2 cellular contexts compared by ENCODE assay signal in the genomic region with DNA sequence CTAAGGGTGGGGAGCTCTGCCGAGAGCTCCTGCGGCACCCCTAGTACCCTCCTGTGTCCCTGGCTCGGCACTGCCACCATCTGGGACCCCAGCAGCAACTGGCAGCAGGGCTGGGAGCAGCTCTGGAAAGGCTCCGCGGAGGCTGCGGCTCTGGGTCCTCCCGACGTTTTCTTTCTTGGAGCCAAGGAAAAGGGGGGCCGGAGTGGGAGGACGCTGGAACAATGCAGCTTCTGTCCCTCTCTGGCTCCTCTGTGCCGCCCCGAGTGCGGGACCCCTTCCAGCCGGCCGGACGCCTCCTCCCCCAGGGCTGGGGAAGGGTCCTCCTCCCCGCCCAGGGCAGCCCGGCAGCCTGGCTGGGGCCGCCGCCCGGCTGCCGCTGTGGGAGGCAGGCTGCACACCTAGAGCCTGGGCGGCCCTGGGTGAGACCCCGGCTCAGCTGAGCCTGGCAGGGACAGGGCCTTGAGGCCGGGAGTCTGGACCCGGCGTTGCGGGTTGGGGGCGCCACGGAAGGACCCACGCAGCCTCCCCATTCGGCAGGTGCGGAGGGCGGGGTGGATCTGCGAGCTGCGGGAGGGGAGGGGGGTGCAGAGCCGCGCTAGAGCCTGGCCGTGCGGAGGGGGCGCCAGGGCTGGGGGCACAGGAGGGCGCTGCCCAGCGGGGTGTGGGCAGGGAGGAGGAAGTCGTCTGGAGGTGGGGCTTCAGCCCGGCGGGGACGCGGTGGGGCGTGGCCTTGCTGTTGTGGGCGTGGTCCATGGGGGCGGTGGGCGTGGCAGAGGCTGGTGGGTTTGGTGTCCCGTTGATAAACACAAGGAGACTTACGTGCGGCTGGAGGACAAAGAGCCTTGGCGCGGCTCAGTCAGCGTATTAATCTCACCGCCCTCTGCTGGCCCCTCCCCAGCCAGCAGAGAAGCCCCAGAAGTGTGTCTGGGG.
TF ChIP-seq lines count a peak whose summit lies in the region.

No MANE protein-coding gene starts in this region.

TF ChIP-seq in SK-N-SH, 30 proteins besides CTCF, POLR2A, EP300 and RAD21 (continued from another document):
- TF ChIP-seq, protein P1, sequence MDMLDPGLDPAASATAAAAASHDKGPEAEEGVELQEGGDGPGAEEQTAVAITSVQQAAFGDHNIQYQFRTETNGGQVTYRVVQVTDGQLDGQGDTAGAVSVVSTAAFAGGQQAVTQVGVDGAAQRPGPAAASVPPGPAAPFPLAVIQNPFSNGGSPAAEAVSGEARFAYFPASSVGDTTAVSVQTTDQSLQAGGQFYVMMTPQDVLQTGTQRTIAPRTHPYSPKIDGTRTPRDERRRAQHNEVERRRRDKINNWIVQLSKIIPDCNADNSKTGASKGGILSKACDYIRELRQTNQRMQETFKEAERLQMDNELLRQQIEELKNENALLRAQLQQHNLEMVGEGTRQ (IDR thresholded peaks at IDR 0.05; ENCODE audit: borderline replicate concordance, low read depth, low read length), result no peak
- TF ChIP-seq RXRA (IDR thresholded peaks at IDR 0.05; ENCODE audit: borderline replicate concordance, low read depth), result no peak
- TF ChIP-seq NFIC (IDR thresholded peaks at IDR 0.05; ENCODE audit: borderline replicate concordance), result no peak
- TF ChIP-seq NRF1 (IDR thresholded peaks at IDR 0.05; ENCODE audit: low read depth, low read length), result no peak

TF ChIP-seq in SK-N-SH treated with all-trans-retinoic acid at 6 μM for 48 hours, 23 proteins besides CTCF, POLR2A, EP300 and RAD21 (continued from another document):
- TF ChIP-seq, protein P2, sequence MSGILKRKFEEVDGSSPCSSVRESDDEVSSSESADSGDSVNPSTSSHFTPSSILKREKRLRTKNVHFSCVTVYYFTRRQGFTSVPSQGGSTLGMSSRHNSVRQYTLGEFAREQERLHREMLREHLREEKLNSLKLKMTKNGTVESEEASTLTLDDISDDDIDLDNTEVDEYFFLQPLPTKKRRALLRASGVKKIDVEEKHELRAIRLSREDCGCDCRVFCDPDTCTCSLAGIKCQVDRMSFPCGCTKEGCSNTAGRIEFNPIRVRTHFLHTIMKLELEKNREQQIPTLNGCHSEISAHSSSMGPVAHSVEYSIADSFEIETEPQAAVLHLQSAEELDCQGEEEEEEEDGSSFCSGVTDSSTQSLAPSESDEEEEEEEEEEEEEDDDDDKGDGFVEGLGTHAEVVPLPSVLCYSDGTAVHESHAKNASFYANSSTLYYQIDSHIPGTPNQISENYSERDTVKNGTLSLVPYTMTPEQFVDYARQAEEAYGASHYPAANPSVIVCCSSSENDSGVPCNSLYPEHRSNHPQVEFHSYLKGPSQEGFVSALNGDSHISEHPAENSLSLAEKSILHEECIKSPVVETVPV (CRISPR knock-in tag; IDR thresholded peaks at IDR 0.05), result no peak
- TF ChIP-seq ZFP30 (CRISPR knock-in tag; IDR thresholded peaks at IDR 0.05) (no peak), RARB (CRISPR knock-in tag; IDR thresholded peaks at IDR 0.05) (no peak), CSDC2 (CRISPR knock-in tag; IDR thresholded peaks at IDR 0.05) (no peak), TOX (CRISPR knock-in tag; IDR thresholded peaks at IDR 0.05; ENCODE audit: borderline replicate concordance) (no peak), PPARA (CRISPR knock-in tag; IDR thresholded peaks at IDR 0.05; ENCODE audit: borderline replicate concordance) (no peak), ZFP3 (CRISPR knock-in tag; IDR thresholded peaks at IDR 0.05) (no peak)
- TF ChIP-seq, protein P3, sequence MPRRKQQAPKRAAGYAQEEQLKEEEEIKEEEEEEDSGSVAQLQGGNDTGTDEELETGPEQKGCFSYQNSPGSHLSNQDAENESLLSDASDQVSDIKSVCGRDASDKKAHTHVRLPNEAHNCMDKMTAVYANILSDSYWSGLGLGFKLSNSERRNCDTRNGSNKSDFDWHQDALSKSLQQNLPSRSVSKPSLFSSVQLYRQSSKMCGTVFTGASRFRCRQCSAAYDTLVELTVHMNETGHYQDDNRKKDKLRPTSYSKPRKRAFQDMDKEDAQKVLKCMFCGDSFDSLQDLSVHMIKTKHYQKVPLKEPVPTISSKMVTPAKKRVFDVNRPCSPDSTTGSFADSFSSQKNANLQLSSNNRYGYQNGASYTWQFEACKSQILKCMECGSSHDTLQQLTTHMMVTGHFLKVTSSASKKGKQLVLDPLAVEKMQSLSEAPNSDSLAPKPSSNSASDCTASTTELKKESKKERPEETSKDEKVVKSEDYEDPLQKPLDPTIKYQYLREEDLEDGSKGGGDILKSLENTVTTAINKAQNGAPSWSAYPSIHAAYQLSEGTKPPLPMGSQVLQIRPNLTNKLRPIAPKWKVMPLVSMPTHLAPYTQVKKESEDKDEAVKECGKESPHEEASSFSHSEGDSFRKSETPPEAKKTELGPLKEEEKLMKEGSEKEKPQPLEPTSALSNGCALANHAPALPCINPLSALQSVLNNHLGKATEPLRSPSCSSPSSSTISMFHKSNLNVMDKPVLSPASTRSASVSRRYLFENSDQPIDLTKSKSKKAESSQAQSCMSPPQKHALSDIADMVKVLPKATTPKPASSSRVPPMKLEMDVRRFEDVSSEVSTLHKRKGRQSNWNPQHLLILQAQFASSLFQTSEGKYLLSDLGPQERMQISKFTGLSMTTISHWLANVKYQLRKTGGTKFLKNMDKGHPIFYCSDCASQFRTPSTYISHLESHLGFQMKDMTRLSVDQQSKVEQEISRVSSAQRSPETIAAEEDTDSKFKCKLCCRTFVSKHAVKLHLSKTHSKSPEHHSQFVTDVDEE (CRISPR knock-in tag; IDR thresholded peaks at IDR 0.05), result no peak
TF ChIP-seq in SK-N-SH treated with all-trans-retinoic acid at 6 μM for 48 hours: peak in this region for 0.
